Comparison of ENCODE assay signal across 8 cellular contexts in genomic region chr1:202888507-202889360, GRCh38. TPM values are rescaled to one million over a fixed set of nuclear protein-coding genes. Genes with fewer than 3 reads are reported as not detected.
DNase-seq lines count a peak whose midpoint lies in the region; ATAC-seq and FAIRE-seq lines count a peak whose summit lies in the region.

RABIF (minus strand) TSS chr1:202889149; CDS start chr1:202889098, 51 bp downstream.

- no peaks in the 10 kb centered on the region for H3K4me1 ChIP-seq in endocrine pancreas (ENCODE audit: control insufficient read depth, insufficient read depth, low read length)

- DNase-seq in COR-L47 (lab: John Stamatoyannopoulos, UW) (peak; percentile 98), HTR-8/SVneo (ENCODE audit: insufficient read length, low spot score) (peak; percentile 98), NOMO-1 treated with dmso at 0.1 percent for 144 hours (lab: John Stamatoyannopoulos, UW; ENCODE audit: unreplicated experiment) (peak; percentile 95), mesenteric fat pad (ENCODE audit: low spot score) (peak; percentile 99)
- DNase-seq in activated CD8-positive, alpha-beta memory T cell treated with anti-CD3 and anti-CD28 coated beads for 48 hours (ENCODE audit: low read depth in 2 of 3, low spot score in 2 of 3), result peak; percentile 71 to 95 (median 88)
- DNase-seq in stimulated activated CD8-positive, alpha-beta memory T cell treated with anti-CD3 and anti-CD28 coated beads, Interleukin-15, amount 100 ng/mL, for 24 hours (ENCODE audit: low read depth), result peak; percentile 91

- peak; percentile 80 for ATAC-seq in GM21367 (IDR thresholded peaks at IDR 0.05; ENCODE audit: unreplicated experiment)

- no peaks in the 10 kb centered on the region for H3K27me3 ChIP-seq in endocrine pancreas (ENCODE audit: control insufficient read depth, insufficient read depth, low read length)

- peak within 1 kb of the TSS; percentile 91 for H3K4me3 ChIP-seq in endocrine pancreas (ENCODE audit: control insufficient read depth, insufficient read depth, low read length)

- no peaks in the 10 kb centered on the region for H3K36me3 ChIP-seq in endocrine pancreas (ENCODE audit: control insufficient read depth, insufficient read depth, low read length)

- no peaks in the 10 kb centered on the region for H3K9me3 ChIP-seq in endocrine pancreas (ENCODE audit: control insufficient read depth, low read length)

- peak; percentile 90 for FAIRE-seq in HTR-8/SVneo (lab: Jason Lieb, UNC)

- peak within 1 kb of the TSS; percentile 93 for H3K9ac ChIP-seq in endocrine pancreas (ENCODE audit: control insufficient read depth, insufficient read depth, low read length)

RNA-seq across cellular contexts. Expression of gene RABIF, which starts in this region (rescaled TPM):
- total RNA-seq in mesenteric fat pad, result 5.3 TPM

Comparison
In these comparisons a context has a peak if more than half of its experiments do, and no peak if none do; other contexts are left out.
1. Peak in every context shown above with its lines: DNase-seq, ATAC-seq and H3K4me3 ChIP-seq.